25 cellular contexts compared by ENCODE assay signal in the genomic region with DNA sequence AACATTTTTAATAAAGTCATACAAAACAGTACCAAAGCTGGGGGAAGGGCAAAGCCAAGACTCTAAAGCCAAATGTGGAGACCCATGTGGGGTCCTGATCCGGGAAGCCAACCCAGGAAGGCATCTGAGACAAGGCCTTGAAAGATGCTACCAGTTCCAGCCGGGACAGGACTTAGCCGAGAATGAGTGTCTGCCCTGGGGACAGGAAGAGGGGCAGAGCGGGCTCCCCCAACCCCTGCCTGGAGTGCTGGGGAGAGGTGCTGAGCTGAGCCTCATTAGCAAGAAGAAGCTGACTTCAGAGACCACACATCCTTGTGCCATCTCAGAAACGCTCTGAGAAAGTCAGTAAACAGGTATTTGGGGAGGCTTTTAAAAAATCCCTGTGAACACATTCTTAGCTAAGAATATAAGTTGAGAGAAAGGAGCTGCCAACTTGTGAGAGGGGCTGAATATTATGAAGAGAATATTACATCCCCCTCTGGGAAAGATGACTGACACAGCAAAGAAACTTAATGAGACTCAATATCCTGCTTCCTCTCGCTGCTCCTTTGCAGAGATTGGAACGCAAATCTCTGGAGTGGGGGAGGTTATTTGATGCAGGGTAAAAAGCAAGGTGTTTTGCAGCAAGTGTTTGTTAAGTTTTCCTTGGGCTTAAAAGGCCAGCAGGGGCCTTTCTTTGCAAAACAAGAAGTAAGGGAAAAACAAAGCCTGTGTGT.
"Had no signal": no experiment of that assay in that cellular context is flagged by ENCODE, and none has a peak within 500 bp of the region (broad histone marks: within the 10 kb centered on the region; RNA-seq: fewer than 3 reads in every experiment).

No MANE protein-coding gene starts in this region.

- H3K4me3 ChIP-seq: right atrium auricular region, smooth muscle cell, stomach, tibial artery had no signal

- H3K9me3 Mint-ChIP-seq: activated CD4-positive, alpha-beta memory T cell treated with anti-CD3 and anti-CD28 coated beads for 36 hours; activated CD4-positive, alpha-beta T cell treated with anti-CD3 and anti-CD28 coated beads, Interleukin-2, amount 10 ng/mL, durations not matched to agents 24 days and 14 days; activated naive CD4-positive, alpha-beta T cell treated with anti-CD3 and anti-CD28 coated beads, Interleukin-2, amount 10 ng/mL, durations not matched to agents 7 days and 5 days; activated naive CD8-positive, alpha-beta T cell treated with anti-CD3 and anti-CD28 coated beads, Interleukin-2, amount 10 ng/mL, durations not matched to agents 7 days and 5 days; neural crest cell; stimulated activated memory B cell treated with anti-CD40 and anti-IgM and Interleukin-4, amounts not matched to agents 10 μg/mL and 1 μg/mL and 100 μg/mL, for 72 hours had no signal

- H3K4me3 Mint-ChIP-seq: activated CD4-positive, alpha-beta memory T cell treated with anti-CD3 and anti-CD28 coated beads for 36 hours; activated CD4-positive, alpha-beta T cell treated with anti-CD3 and anti-CD28 coated beads, Interleukin-2, amount 10 ng/mL, durations not matched to agents 24 days and 14 days; activated naive CD4-positive, alpha-beta T cell treated with anti-CD3 and anti-CD28 coated beads, Interleukin-2, amount 10 ng/mL, durations not matched to agents 7 days and 5 days; activated naive CD8-positive, alpha-beta T cell treated with anti-CD3 and anti-CD28 coated beads, Interleukin-2, amount 10 ng/mL, durations not matched to agents 7 days and 5 days; naive thymus-derived CD4-positive, alpha-beta T cell; neural crest cell; stimulated activated memory B cell treated with anti-CD40 and anti-IgM and Interleukin-4, amounts not matched to agents 10 μg/mL and 1 μg/mL and 100 μg/mL, for 72 hours; T-helper 17 cell had no signal

- H3K9me3 ChIP-seq: right atrium auricular region, stomach, tibial artery had no signal

- H3K36me3 Mint-ChIP-seq: activated CD4-positive, alpha-beta memory T cell treated with anti-CD3 and anti-CD28 coated beads for 36 hours; activated naive CD4-positive, alpha-beta T cell treated with anti-CD3 and anti-CD28 coated beads, Interleukin-2, amount 10 ng/mL, durations not matched to agents 7 days and 5 days; activated naive CD8-positive, alpha-beta T cell treated with anti-CD3 and anti-CD28 coated beads, Interleukin-2, amount 10 ng/mL, durations not matched to agents 7 days and 5 days; stimulated activated memory B cell treated with anti-CD40 and anti-IgM and Interleukin-4, amounts not matched to agents 10 μg/mL and 1 μg/mL and 100 μg/mL, for 72 hours had no signal

- DNase-seq: activated CD4-positive, alpha-beta memory T cell treated with anti-CD3 and anti-CD28 coated beads for 36 hours; activated CD4-positive, alpha-beta T cell treated with anti-CD3 and anti-CD28 coated beads, Interleukin-2, amount 10 ng/mL, durations not matched to agents 24 days and 14 days; activated CD4-positive, CD25-positive, alpha-beta regulatory T cell treated with anti-CD3 and anti-CD28 coated beads, Interleukin-2, amount 50 U/mL, for 72 hours; activated CD8-positive, alpha-beta memory T cell treated with anti-CD3 and anti-CD28 coated beads, Interleukin-2, amount 50 U/mL, for 4 hours; activated gamma-delta T cell; activated naive CD4-positive, alpha-beta T cell treated with anti-CD3 and anti-CD28 coated beads, Interleukin-2, amount 10 ng/mL, durations not matched to agents 7 days and 5 days; activated naive CD8-positive, alpha-beta T cell treated with anti-CD3 and anti-CD28 coated beads, Interleukin-2, amount 10 ng/mL, durations not matched to agents 7 days and 5 days; activated T-cell treated with anti-CD3 and anti-CD28 coated beads, Interleukin-2, amount 50 U/mL, for 1 hour; left colon; mammary epithelial cell; midbrain; naive thymus-derived CD4-positive, alpha-beta T cell; occipital lobe; stimulated activated CD4-positive, alpha-beta T cell treated with anti-CD3 and anti-CD28 coated beads, Interleukin-1b, Interleukin-23, amount 100 ng/mL, for 48 hours; stimulated activated CD4-positive, alpha-beta T cell treated with anti-CD3 and anti-CD28 coated beads, Interleukin-4, amount 100 ng/mL, for 4 hours; stimulated activated CD8-positive, alpha-beta memory T cell treated with anti-CD3 and anti-CD28 coated beads, Interleukin-4, amount 100 ng/mL, for 48 hours; stomach; T-helper 17 cell; T1000; tibial artery; WERI-Rb-1 had no signal

- H3K27ac Mint-ChIP-seq: activated CD4-positive, alpha-beta memory T cell treated with anti-CD3 and anti-CD28 coated beads for 36 hours; activated CD4-positive, alpha-beta T cell treated with anti-CD3 and anti-CD28 coated beads, Interleukin-2, amount 10 ng/mL, durations not matched to agents 24 days and 14 days; activated naive CD4-positive, alpha-beta T cell treated with anti-CD3 and anti-CD28 coated beads, Interleukin-2, amount 10 ng/mL, durations not matched to agents 7 days and 5 days; activated naive CD8-positive, alpha-beta T cell treated with anti-CD3 and anti-CD28 coated beads, Interleukin-2, amount 10 ng/mL, durations not matched to agents 7 days and 5 days; naive thymus-derived CD4-positive, alpha-beta T cell; stimulated activated memory B cell treated with anti-CD40 and anti-IgM and Interleukin-4, amounts not matched to agents 10 μg/mL and 1 μg/mL and 100 μg/mL, for 72 hours; T-helper 17 cell had no signal

- H3K4me1 ChIP-seq: right atrium auricular region, stomach, tibial artery had no signal

- H3K4me2 ChIP-seq: smooth muscle cell had no signal

- H3K36me3 ChIP-seq: right atrium auricular region, stomach, tibial artery, WERI-Rb-1 had no signal

- H3K27me3 ChIP-seq: right atrium auricular region, tibial artery had no signal

- H3K4me1 Mint-ChIP-seq: activated CD4-positive, alpha-beta T cell treated with anti-CD3 and anti-CD28 coated beads, Interleukin-2, amount 10 ng/mL, durations not matched to agents 24 days and 14 days; activated naive CD4-positive, alpha-beta T cell treated with anti-CD3 and anti-CD28 coated beads, Interleukin-2, amount 10 ng/mL, durations not matched to agents 7 days and 5 days; activated naive CD8-positive, alpha-beta T cell treated with anti-CD3 and anti-CD28 coated beads, Interleukin-2, amount 10 ng/mL, durations not matched to agents 7 days and 5 days; naive thymus-derived CD4-positive, alpha-beta T cell; neural crest cell; T-helper 17 cell had no signal

- H3K27ac ChIP-seq: right atrium auricular region, stomach, tibial artery, WERI-Rb-1 had no signal
